In genomic region chr16:87840462-87840978, GRCh38 we compare ENCODE assay signal across 31 cellular contexts. TPM values are rescaled to one million over a fixed set of nuclear protein-coding genes. Genes with fewer than 3 reads are reported as not detected.
A peak's percentile ranks its signal among the peaks of the same experiment; 100 is the strongest.
DNase-seq lines count a peak whose midpoint lies in the region; ATAC-seq, FAIRE-seq and TF ChIP-seq lines count a peak whose summit lies in the region.
"Had no signal": no experiment of that assay in that cellular context is flagged by ENCODE, and none has a peak within 500 bp of the region (broad histone marks: within the 10 kb centered on the region; RNA-seq: fewer than 3 reads in every experiment).

No MANE protein-coding gene starts in this region.

- peak overlapping the region; percentile 46 for H3K27ac Mint-ChIP-seq in activated naive CD8-positive, alpha-beta T cell treated with anti-CD3 and anti-CD28 coated beads, Interleukin-2, amount 50 U/mL, for 24 hours
- no peak overlapping the region for H3K27ac Mint-ChIP-seq in activated naive CD8-positive, alpha-beta T cell treated with anti-CD3 and anti-CD28 coated beads for 36 hours
- H3K27ac Mint-ChIP-seq in astrocyte (ENCODE audit: unreplicated experiment) = peak overlapping the region; percentile 34
- H3K27ac Mint-ChIP-seq: activated CD4-positive, alpha-beta memory T cell treated with anti-CD3 and anti-CD28 coated beads, Interleukin-2, amount 10 ng/mL, durations not matched to agents 7 days and 5 days; activated naive CD4-positive, alpha-beta T cell treated with anti-CD3 and anti-CD28 coated beads, Interleukin-2, amount 10 ng/mL, durations not matched to agents 7 days and 5 days; mesothelial cell of epicardium had no signal

- H3K9ac ChIP-seq in astrocyte (ENCODE audit: low read length) (no peak overlapping the region), liver (ENCODE audit: low read depth in 1 of 2, low read length in 2 of 2) (no peak overlapping the region)

- no peak overlapping the region for H3K27ac ChIP-seq in astrocyte (ENCODE audit: low read depth, low read length)
- H3K27ac ChIP-seq in liver (ENCODE audit: low read depth in 1 of 2, low read length in 2 of 2) = peak overlapping the region; percentile 94 to 96
- H3K27ac ChIP-seq in temporal lobe (ENCODE audit: low read depth, low read length) = peak overlapping the region; percentile 30
- H3K27ac ChIP-seq: coronary artery, vagina had no signal

- no peak for ATAC-seq in activated naive CD8-positive, alpha-beta T cell treated with anti-CD3 and anti-CD28 coated beads, Interleukin-2, amount 50 U/mL, for 24 hours
- ATAC-seq in GM19351 (IDR thresholded peaks at IDR 0.05; ENCODE audit: unreplicated experiment) = no peak
- ATAC-seq: left ventricle myocardium superior had no signal

- WGBS in liver = 95% methylated on average over 21 of the region's 21 CpGs

- peaks cover 15% of the 10 kb centered on the region for H3K4me1 Mint-ChIP-seq in activated naive CD8-positive, alpha-beta T cell treated with anti-CD3 and anti-CD28 coated beads, Interleukin-2, amount 50 U/mL, for 24 hours
- peaks cover 12% of the 10 kb centered on the region for H3K4me1 Mint-ChIP-seq in activated naive CD8-positive, alpha-beta T cell treated with anti-CD3 and anti-CD28 coated beads for 36 hours
- peaks cover 21% of the 10 kb centered on the region for H3K4me1 Mint-ChIP-seq in astrocyte (ENCODE audit: low read depth, unreplicated experiment)

- peaks cover 51% of the 10 kb centered on the region for H3K36me3 Mint-ChIP-seq in activated naive CD8-positive, alpha-beta T cell treated with anti-CD3 and anti-CD28 coated beads, Interleukin-2, amount 50 U/mL, for 24 hours (ENCODE audit: low read depth)
- peaks cover 21% of the 10 kb centered on the region for H3K36me3 Mint-ChIP-seq in activated naive CD8-positive, alpha-beta T cell treated with anti-CD3 and anti-CD28 coated beads for 36 hours
- peaks cover 17% of the 10 kb centered on the region for H3K36me3 Mint-ChIP-seq in astrocyte (ENCODE audit: low read depth, unreplicated experiment)

- H3K4me1 ChIP-seq in astrocyte (ENCODE audit: insufficient read depth, low read length) (peaks cover 9% of the 10 kb centered on the region), liver (ENCODE audit: control insufficient read depth in 4 of 4, insufficient read depth in 4 of 4, low read length in 3 of 4) (peaks cover 11 to 86% (median 63%) of the 10 kb centered on the region in 4 donors)

- H3K27me3 Mint-ChIP-seq in activated naive CD8-positive, alpha-beta T cell treated with anti-CD3 and anti-CD28 coated beads, Interleukin-2, amount 50 U/mL, for 24 hours = no peaks in the 10 kb centered on the region
- no peaks in the 10 kb centered on the region for H3K27me3 Mint-ChIP-seq in activated naive CD8-positive, alpha-beta T cell treated with anti-CD3 and anti-CD28 coated beads for 36 hours
- no peaks in the 10 kb centered on the region for H3K27me3 Mint-ChIP-seq in astrocyte (ENCODE audit: low read depth, unreplicated experiment)
- H3K27me3 Mint-ChIP-seq: activated CD4-positive, alpha-beta memory T cell treated with anti-CD3 and anti-CD28 coated beads, Interleukin-2, amount 10 ng/mL, durations not matched to agents 7 days and 5 days; activated naive CD4-positive, alpha-beta T cell treated with anti-CD3 and anti-CD28 coated beads, Interleukin-2, amount 10 ng/mL, durations not matched to agents 7 days and 5 days; CD4-positive, alpha-beta memory T cell had no signal

- H4K20me1 ChIP-seq in astrocyte (ENCODE audit: insufficient read depth, low read length) = peaks cover 92% of the 10 kb centered on the region

- no peak overlapping the region for H2AFZ ChIP-seq in astrocyte (ENCODE audit: low read depth, low read length)

- no peak overlapping the region for H3K4me3 Mint-ChIP-seq in activated naive CD8-positive, alpha-beta T cell treated with anti-CD3 and anti-CD28 coated beads, Interleukin-2, amount 50 U/mL, for 24 hours
- no peak overlapping the region for H3K4me3 Mint-ChIP-seq in activated naive CD8-positive, alpha-beta T cell treated with anti-CD3 and anti-CD28 coated beads for 36 hours
- no peak overlapping the region for H3K4me3 Mint-ChIP-seq in astrocyte (ENCODE audit: unreplicated experiment)
- H3K4me3 Mint-ChIP-seq: activated CD4-positive, alpha-beta memory T cell treated with anti-CD3 and anti-CD28 coated beads, Interleukin-2, amount 10 ng/mL, durations not matched to agents 7 days and 5 days; activated naive CD4-positive, alpha-beta T cell treated with anti-CD3 and anti-CD28 coated beads, Interleukin-2, amount 10 ng/mL, durations not matched to agents 7 days and 5 days; mesothelial cell of epicardium had no signal

- H3K27me3 ChIP-seq in astrocyte (ENCODE audit: insufficient read depth, low read length) = no peaks in the 10 kb centered on the region
- H3K27me3 ChIP-seq in liver (ENCODE audit: control insufficient read depth in 4 of 4, insufficient read depth in 4 of 4, low read length in 3 of 4) = no peaks in the 10 kb centered on the region
- H3K27me3 ChIP-seq: thyroid gland, vagina had no signal

- TF ChIP-seq CTCF in astrocyte (IDR thresholded peaks at IDR 0.05; ENCODE audit: insufficient read depth, low read depth, low read length) (no peak), liver (IDR thresholded peaks at IDR 0.05; ENCODE audit: low read depth, low read length, missing input control) (no peak)

- no peak for FAIRE-seq in astrocyte (lab: Jason Lieb, UNC)
- FAIRE-seq: A204.1, bronchial epithelial cell, GM19239 had no signal

- H3K4me3 ChIP-seq in astrocyte (ENCODE audit: insufficient read depth, low read depth, low read length) (no peak overlapping the region), liver (ENCODE audit: low read depth in 1 of 3, low read length in 3 of 3) (no peak overlapping the region)
- H3K4me3 ChIP-seq: coronary artery, thyroid gland, vagina had no signal

- DNase-seq in activated naive CD8-positive, alpha-beta T cell treated with anti-CD3 and anti-CD28 coated beads, Interleukin-2, amount 50 U/mL, for 24 hours = no peak
- no peak for DNase-seq in activated naive CD8-positive, alpha-beta T cell treated with anti-CD3 and anti-CD28 coated beads for 36 hours
- DNase-seq in astrocyte (ENCODE audit: low read depth) = no peak
- no peak for DNase-seq in hepatic stellate cell (ENCODE audit: low spot score)
- DNase-seq in stimulated activated CD4-positive, alpha-beta T cell treated with anti-CD3 and anti-CD28 coated beads, Interleukin-4, amount 100 ng/mL, for 24 hours = no peak
- DNase-seq: activated CD4-positive, alpha-beta memory T cell treated with anti-CD3 and anti-CD28 coated beads, Interleukin-2, amount 10 ng/mL, durations not matched to agents 7 days and 5 days; activated CD8-positive, alpha-beta memory T cell treated with anti-CD3 and anti-CD28 coated beads, Interleukin-2, amount 50 U/mL, for 4 hours; activated naive CD4-positive, alpha-beta T cell treated with anti-CD3 and anti-CD28 coated beads, Interleukin-2, amount 10 ng/mL, durations not matched to agents 7 days and 5 days; anterior cingulate cortex; CD4-positive, alpha-beta memory T cell; effector CD8-positive, alpha-beta T cell; erythroblast; islet precursor cell; left ventricle myocardium superior; NCI-H1417 treated with DMSO at 0.1 percent for 48 hours; NCI-H2029 treated with DMSO at 0.1 percent for 48 hours; NCI-H526; NK-92 treated with Interleukin-12 subunit alpha and Interleukin-12 subunit beta, amount 100 ng/mL, for 24 hours; nucleus accumbens; SHP77; stimulated activated naive CD4-positive, alpha-beta T cell treated with Interleukin-2 at 50 U/mL for 16 hours; thyroid gland had no signal

- H3K79me2 ChIP-seq in astrocyte (ENCODE audit: insufficient read depth, low read length) = peaks cover 47% of the 10 kb centered on the region

- no peaks in the 10 kb centered on the region for H3K9me3 ChIP-seq in astrocyte (ENCODE audit: insufficient read depth, low read depth, low read length)
- no peaks in the 10 kb centered on the region for H3K9me3 ChIP-seq in liver (ENCODE audit: control insufficient read depth in 4 of 4, low read length in 3 of 4)
- H3K9me3 ChIP-seq: thyroid gland, vagina had no signal

- no peak for TF ChIP-seq RAD21 in liver (IDR thresholded peaks at IDR 0.05)

- H3K36me3 ChIP-seq in astrocyte (ENCODE audit: insufficient read depth, low read length) (peaks cover 30% of the 10 kb centered on the region), liver (ENCODE audit: control insufficient read depth in 4 of 4, insufficient read depth in 3 of 4, low read depth in 1 of 4, low read length in 3 of 4) (peaks cover 0 to 5% (median 3%) of the 10 kb centered on the region in 4 donors)
- H3K36me3 ChIP-seq: thyroid gland, vagina had no signal

- H3K4me2 ChIP-seq in astrocyte (ENCODE audit: low read length) = no peak overlapping the region

- no peaks in the 10 kb centered on the region for H3K9me3 Mint-ChIP-seq in activated naive CD8-positive, alpha-beta T cell treated with anti-CD3 and anti-CD28 coated beads, Interleukin-2, amount 50 U/mL, for 24 hours
- H3K9me3 Mint-ChIP-seq in activated naive CD8-positive, alpha-beta T cell treated with anti-CD3 and anti-CD28 coated beads for 36 hours = no peaks in the 10 kb centered on the region
- peaks cover 3% of the 10 kb centered on the region for H3K9me3 Mint-ChIP-seq in astrocyte (ENCODE audit: unreplicated experiment)
- H3K9me3 Mint-ChIP-seq: activated CD4-positive, alpha-beta memory T cell treated with anti-CD3 and anti-CD28 coated beads, Interleukin-2, amount 10 ng/mL, durations not matched to agents 7 days and 5 days; activated naive CD4-positive, alpha-beta T cell treated with anti-CD3 and anti-CD28 coated beads, Interleukin-2, amount 10 ng/mL, durations not matched to agents 7 days and 5 days; mesothelial cell of epicardium had no signal

RNA-seq across cellular contexts. Expression of gene SLC7A5, which starts 28.8 kb away (rescaled TPM):
- total RNA-seq in activated naive CD8-positive, alpha-beta T cell treated with anti-CD3 and anti-CD28 coated beads for 36 hours = 100 to 1,000 TPM; 298 to 301 TPM
- 815 and 816 TPM in 2 replicates for total RNA-seq in astrocyte
- total RNA-seq in liver = 10 to 100 TPM in 1 of 2 donors, 1 to 10 TPM in 1; 7.9 to 66.0 TPM
- 10 to 100 TPM in 1 of 2 donors, 1 to 10 TPM in 1; 4.5 to 13.3 TPM for polyA plus RNA-seq in liver
- 21.1 TPM for total RNA-seq in temporal lobe

Comparison
In these comparisons a context has a peak if more than half of its experiments do, and no peak if none do; other contexts are left out.
1. RNA of gene SLC7A5, which starts 28.8 kb away (total RNA-seq): 815 to 816 TPM in astrocyte and 298 to 301 TPM in activated naive CD8-positive, alpha-beta T cell treated with anti-CD3 and anti-CD28 coated beads for 36 hours; 7.9 to 66.0 TPM in liver and 21.1 TPM in temporal lobe (single experiment); every median in the first group is over 4 times any median in the second.